In genomic region chr19:47390533-47391488, GRCh38 we compare ENCODE assay signal across 2 cellular contexts.
TF ChIP-seq lines count a peak whose summit lies in the region.

No MANE protein-coding gene starts in this region.

TF ChIP-seq in A549, 52 proteins besides CTCF, POLR2A, EP300 and RAD21:
- TF ChIP-seq REST (IDR thresholded peaks at IDR 0.05), result no peak

TF ChIP-seq in GM23338, 12 proteins besides CTCF, POLR2A, EP300 and RAD21:
- TF ChIP-seq NANOG (IDR thresholded peaks at IDR 0.05; ENCODE audit: borderline replicate concordance), result no peak
- TF ChIP-seq EZH2phosphoT487 (IDR thresholded peaks at IDR 0.05; ENCODE audit: unreplicated experiment), result no peak
- no peak for TF ChIP-seq POLR2AphosphoS5 (IDR thresholded peaks at IDR 0.05; ENCODE audit: low read depth)
- TF ChIP-seq ETS1 (IDR thresholded peaks at IDR 0.05), result no peak
- TF ChIP-seq ZNF331 (CRISPR knock-in tag; IDR thresholded peaks at IDR 0.05; ENCODE audit: low read depth), result no peak
- TF ChIP-seq ZNF114 (CRISPR knock-in tag; IDR thresholded peaks at IDR 0.05), result no peak
- no peak for TF ChIP-seq CREB1 (CRISPR knock-in tag; IDR thresholded peaks at IDR 0.05; ENCODE audit: low read depth)
- no peak for TF ChIP-seq EZH2 (IDR thresholded peaks at IDR 0.05; ENCODE audit: low read depth, unreplicated experiment)
- no peak for TF ChIP-seq ZNF462 (CRISPR knock-in tag; IDR thresholded peaks at IDR 0.05)
- TF ChIP-seq JUNB (IDR thresholded peaks at IDR 0.05; ENCODE audit: unreplicated experiment), result no peak
- TF ChIP-seq REST (IDR thresholded peaks at IDR 0.05; ENCODE audit: unreplicated experiment), result no peak
- TF ChIP-seq STAT1 (IDR thresholded peaks at IDR 0.05; ENCODE audit: unreplicated experiment), result no peak
